Comparison of ENCODE assay signal across 19 cellular contexts in the genomic region with DNA sequence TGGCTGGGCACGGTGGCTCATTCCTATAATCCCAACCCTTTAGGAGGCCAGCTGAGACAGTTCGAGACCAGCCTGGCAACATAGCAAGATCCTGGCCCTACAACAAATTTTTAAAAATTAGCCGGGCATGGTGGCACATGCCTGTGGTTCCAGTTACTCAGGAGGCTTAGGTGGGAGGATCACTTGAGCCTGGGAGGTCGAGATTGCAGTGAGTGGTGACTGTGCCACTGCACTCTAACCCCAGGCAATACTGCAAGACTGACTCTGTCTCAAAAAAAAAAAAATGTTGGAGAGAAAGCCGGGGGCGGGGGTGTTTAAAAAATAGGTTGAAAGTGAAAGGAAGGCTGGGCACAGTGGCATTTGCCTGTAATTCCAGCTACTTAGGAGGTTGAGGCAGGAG. TPM values are rescaled to one million over a fixed set of nuclear protein-coding genes. Genes with fewer than 3 reads are reported as not detected.
DNase-seq lines count a peak whose midpoint lies in the region; ATAC-seq, FAIRE-seq and TF ChIP-seq lines count a peak whose summit lies in the region.
"Had no signal": no experiment of that assay in that cellular context is flagged by ENCODE, and none has a peak within 500 bp of the region (broad histone marks: within the 10 kb centered on the region; RNA-seq: fewer than 3 reads in every experiment).

No MANE protein-coding gene starts in this region.

- no peak overlapping the region for H3K4me3 Mint-ChIP-seq in activated naive CD8-positive, alpha-beta T cell treated with anti-CD3 and anti-CD28 coated beads for 36 hours
- no peak overlapping the region for H3K4me3 Mint-ChIP-seq in activated naive CD8-positive, alpha-beta T cell treated with anti-CD3 and anti-CD28 coated beads, Interleukin-2, amount 50 U/mL, for 24 hours
- H3K4me3 Mint-ChIP-seq in stimulated activated effector memory CD8-positive, alpha-beta T cell treated with anti-CD3 and anti-CD28 coated beads, Interleukin-12 subunit alpha, Interleukin-12 subunit beta, amount 100 ng/mL, for 72 hours = no peak overlapping the region
- H3K4me3 Mint-ChIP-seq: CD14-positive monocyte had no signal

- H3K36me3 Mint-ChIP-seq in activated naive CD8-positive, alpha-beta T cell treated with anti-CD3 and anti-CD28 coated beads for 36 hours = peaks cover under 1% of the 10 kb centered on the region
- no peaks in the 10 kb centered on the region for H3K36me3 Mint-ChIP-seq in activated naive CD8-positive, alpha-beta T cell treated with anti-CD3 and anti-CD28 coated beads, Interleukin-2, amount 50 U/mL, for 24 hours (ENCODE audit: low read depth)
- no peaks in the 10 kb centered on the region for H3K36me3 Mint-ChIP-seq in stimulated activated effector memory CD8-positive, alpha-beta T cell treated with anti-CD3 and anti-CD28 coated beads, Interleukin-12 subunit alpha, Interleukin-12 subunit beta, amount 100 ng/mL, for 72 hours

- H3K4me1 Mint-ChIP-seq in activated naive CD8-positive, alpha-beta T cell treated with anti-CD3 and anti-CD28 coated beads for 36 hours = no peaks in the 10 kb centered on the region
- peaks cover 6% of the 10 kb centered on the region for H3K4me1 Mint-ChIP-seq in activated naive CD8-positive, alpha-beta T cell treated with anti-CD3 and anti-CD28 coated beads, Interleukin-2, amount 50 U/mL, for 24 hours
- no peaks in the 10 kb centered on the region for H3K4me1 Mint-ChIP-seq in stimulated activated effector memory CD8-positive, alpha-beta T cell treated with anti-CD3 and anti-CD28 coated beads, Interleukin-12 subunit alpha, Interleukin-12 subunit beta, amount 100 ng/mL, for 72 hours
- H3K4me1 Mint-ChIP-seq: CD14-positive monocyte had no signal

- H3K27me3 Mint-ChIP-seq in activated naive CD8-positive, alpha-beta T cell treated with anti-CD3 and anti-CD28 coated beads for 36 hours = no peaks in the 10 kb centered on the region
- no peaks in the 10 kb centered on the region for H3K27me3 Mint-ChIP-seq in activated naive CD8-positive, alpha-beta T cell treated with anti-CD3 and anti-CD28 coated beads, Interleukin-2, amount 50 U/mL, for 24 hours

- no peaks in the 10 kb centered on the region for H3K27me3 ChIP-seq in foreskin keratinocyte
- no peaks in the 10 kb centered on the region for H3K27me3 ChIP-seq in lower lobe of right lung (ENCODE audit: low read depth)

- ATAC-seq in activated naive CD8-positive, alpha-beta T cell treated with anti-CD3 and anti-CD28 coated beads, Interleukin-2, amount 50 U/mL, for 24 hours = no peak
- peak; percentile 68 for ATAC-seq in foreskin keratinocyte
- ATAC-seq in stimulated activated effector memory CD8-positive, alpha-beta T cell treated with anti-CD3 and anti-CD28 coated beads, Interleukin-12 subunit alpha, Interleukin-12 subunit beta, amount 100 ng/mL, for 72 hours = no peak
- ATAC-seq in lower lobe of right lung = no peak

- H3K27ac ChIP-seq in foreskin keratinocyte = no peak overlapping the region
- H3K27ac ChIP-seq in lower lobe of right lung = no peak overlapping the region

- no peak for TF ChIP-seq CTCF in foreskin keratinocyte (conservative IDR thresholded peaks at IDR 0.05)
- no peak for TF ChIP-seq CTCF in lower lobe of right lung (IDR thresholded peaks at IDR 0.05)

- H3K4me1 ChIP-seq in foreskin keratinocyte = peaks cover 5% of the 10 kb centered on the region
- H3K4me1 ChIP-seq in lower lobe of right lung = no peaks in the 10 kb centered on the region

- no peaks in the 10 kb centered on the region for H3K36me3 ChIP-seq in lower lobe of right lung

- H3K9me3 ChIP-seq in lower lobe of right lung = no peaks in the 10 kb centered on the region

- H3K9me3 Mint-ChIP-seq in activated naive CD8-positive, alpha-beta T cell treated with anti-CD3 and anti-CD28 coated beads for 36 hours = no peaks in the 10 kb centered on the region
- no peaks in the 10 kb centered on the region for H3K9me3 Mint-ChIP-seq in activated naive CD8-positive, alpha-beta T cell treated with anti-CD3 and anti-CD28 coated beads, Interleukin-2, amount 50 U/mL, for 24 hours
- H3K9me3 Mint-ChIP-seq in stimulated activated effector memory CD8-positive, alpha-beta T cell treated with anti-CD3 and anti-CD28 coated beads, Interleukin-12 subunit alpha, Interleukin-12 subunit beta, amount 100 ng/mL, for 72 hours = no peaks in the 10 kb centered on the region

- peak; percentile 8 for DNase-seq in activated naive CD8-positive, alpha-beta T cell treated with anti-CD3 and anti-CD28 coated beads for 36 hours
- DNase-seq in activated naive CD8-positive, alpha-beta T cell treated with anti-CD3 and anti-CD28 coated beads, Interleukin-2, amount 50 U/mL, for 24 hours = no peak
- DNase-seq in RPMI7951 (ENCODE audit: low read depth) = peak; percentile 53
- DNase-seq in foreskin keratinocyte = peak; percentile 10 to 49
- DNase-seq in stimulated activated effector memory CD8-positive, alpha-beta T cell treated with anti-CD3 and anti-CD28 coated beads, Interleukin-12 subunit alpha, Interleukin-12 subunit beta, amount 100 ng/mL, for 72 hours (ENCODE audit: low spot score in 2 of 2) = no peak
- DNase-seq in NCI-H1417 treated with DMSO at 0.1 percent for 48 hours (lab: John Stamatoyannopoulos, UW) = no peak
- no peak for DNase-seq in HTR-8/SVneo (ENCODE audit: insufficient read length, low spot score)
- no peak for DNase-seq in lower lobe of right lung
- DNase-seq: COR-L47, DMS53, NCI-H1105 treated with DMSO at 0.1 percent for 48 hours, NCI-H187 treated with DMSO at 0.1 percent for 48 hours, NCI-H510A, SIG-M5 had no signal

- intact Hi-C loops in lower lobe of right lung (cut with DNase I) = no loop called here

- H3K27ac Mint-ChIP-seq in activated naive CD8-positive, alpha-beta T cell treated with anti-CD3 and anti-CD28 coated beads for 36 hours = no peak overlapping the region
- H3K27ac Mint-ChIP-seq in activated naive CD8-positive, alpha-beta T cell treated with anti-CD3 and anti-CD28 coated beads, Interleukin-2, amount 50 U/mL, for 24 hours = no peak overlapping the region
- H3K27ac Mint-ChIP-seq in stimulated activated effector memory CD8-positive, alpha-beta T cell treated with anti-CD3 and anti-CD28 coated beads, Interleukin-12 subunit alpha, Interleukin-12 subunit beta, amount 100 ng/mL, for 72 hours = peak overlapping the region; percentile 30
- H3K27ac Mint-ChIP-seq: CD14-positive monocyte had no signal

- no peak for FAIRE-seq in HTR-8/SVneo (lab: Jason Lieb, UNC)
- FAIRE-seq: G401.6, GM12892 had no signal

- no peak overlapping the region for H3K4me3 ChIP-seq in lower lobe of right lung

RNA-seq across cellular contexts. Expression of a gene that starts 16.5 kb away (rescaled TPM):
- total RNA-seq in activated naive CD8-positive, alpha-beta T cell treated with anti-CD3 and anti-CD28 coated beads for 36 hours = not detected
- not detected in 2 replicates for total RNA-seq in RPMI7951 (2014; rRNA removed; shearing (Covaris generic))
- not detected in 2 replicates for total RNA-seq in foreskin keratinocyte
- not detected in 2 replicates for polyA plus RNA-seq in foreskin keratinocyte
- not detected for total RNA-seq in lower lobe of right lung
- total RNA-seq: A673, HT-29 had no signal
- polyA plus RNA-seq: CD14-positive monocyte had no signal

RNA-seq across cellular contexts. Expression of a gene that starts 41.3 kb away (rescaled TPM):
- 1,000 to 10,000 TPM; 1,441 to 1,525 TPM for total RNA-seq in activated naive CD8-positive, alpha-beta T cell treated with anti-CD3 and anti-CD28 coated beads for 36 hours
- total RNA-seq in RPMI7951 (2014; rRNA removed; shearing (Covaris generic)) = 1,105 and 1,183 TPM in 2 replicates
- total RNA-seq in foreskin keratinocyte (1,023 and 1,172 TPM in 2 replicates), lower lobe of right lung (552 TPM)
- 1,140 and 1,310 TPM in 2 replicates for polyA plus RNA-seq in foreskin keratinocyte

RNA-seq across cellular contexts. Expression of a gene that starts 43.3 kb away (rescaled TPM):
- total RNA-seq in activated naive CD8-positive, alpha-beta T cell treated with anti-CD3 and anti-CD28 coated beads for 36 hours = 10 to 100 TPM; 24.1 to 27.8 TPM
- total RNA-seq in RPMI7951 (2014; rRNA removed; shearing (Covaris generic)) = 111 and 120 TPM in 2 replicates
- total RNA-seq in foreskin keratinocyte (30.4 and 36.1 TPM in 2 replicates), lower lobe of right lung (24.4 TPM)
- polyA plus RNA-seq in foreskin keratinocyte = 29.6 and 34.4 TPM in 2 replicates

RNA-seq across cellular contexts. Expression of a gene that starts 43.5 kb away (rescaled TPM):
- total RNA-seq in activated naive CD8-positive, alpha-beta T cell treated with anti-CD3 and anti-CD28 coated beads for 36 hours = 1 to 10 TPM; 6.9 to 7.2 TPM
- total RNA-seq in RPMI7951 (2014; rRNA removed; shearing (Covaris generic)) = 2.5 and 3.1 TPM in 2 replicates
- total RNA-seq in foreskin keratinocyte (4.2 and 4.5 TPM in 2 replicates), lower lobe of right lung (5.6 TPM)
- 7.8 and 8.5 TPM in 2 replicates for polyA plus RNA-seq in foreskin keratinocyte

Comparison
In these comparisons a context has a peak if more than half of its experiments do, and no peak if none do; other contexts are left out.
1. DNase-seq: peak in activated naive CD8-positive, alpha-beta T cell treated with anti-CD3 and anti-CD28 coated beads for 36 hours (single experiment), RPMI7951 (single experiment) and foreskin keratinocyte (2 of 2); none in activated naive CD8-positive, alpha-beta T cell treated with anti-CD3 and anti-CD28 coated beads, Interleukin-2, amount 50 U/mL, for 24 hours (single experiment), stimulated activated effector memory CD8-positive, alpha-beta T cell treated with anti-CD3 and anti-CD28 coated beads, Interleukin-12 subunit alpha, Interleukin-12 subunit beta, amount 100 ng/mL, for 72 hours (0 of 2), NCI-H1417 treated with DMSO at 0.1 percent for 48 hours (single experiment), HTR-8/SVneo (single experiment) and lower lobe of right lung (single experiment).